ENCODE assay signal across 10 cellular contexts in the genomic region with DNA sequence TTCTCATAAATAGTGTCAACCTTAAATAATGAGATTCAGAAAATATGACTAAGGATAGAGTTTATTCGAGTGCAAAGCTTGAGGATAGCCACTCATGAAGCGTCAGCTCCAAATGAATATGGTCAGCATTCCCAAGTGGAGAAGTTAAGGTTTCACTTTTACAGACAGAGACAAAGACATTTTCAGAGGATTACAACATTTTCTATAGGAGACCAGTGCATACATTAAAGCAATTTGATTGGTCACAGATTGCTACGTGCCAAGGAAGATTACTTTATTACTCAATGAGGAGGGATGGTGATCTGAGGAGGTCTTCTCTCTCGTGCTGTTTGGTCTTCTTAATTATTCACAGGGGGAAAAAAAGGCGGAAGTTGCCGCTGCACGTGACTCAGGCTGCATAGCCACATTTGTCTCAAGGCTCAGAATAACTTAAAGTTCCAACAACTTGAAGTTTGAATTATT.
DNase-seq lines count a peak whose midpoint lies in the region; ATAC-seq and TF ChIP-seq lines count a peak whose summit lies in the region.
"Had no signal": no experiment of that assay in that cellular context is flagged by ENCODE, and none has a peak within 500 bp of the region (broad histone marks: within the 10 kb centered on the region; RNA-seq: fewer than 3 reads in every experiment).

No MANE protein-coding gene starts in this region.

- no peak overlapping the region for H3K27ac Mint-ChIP-seq in glutamatergic neuron (ENCODE audit: unreplicated experiment)

- no peaks in the 10 kb centered on the region for H3K9me2 ChIP-seq in SU-DHL-6 (replicated peaks; ENCODE audit: insufficient read depth, low read length)

- no peaks in the 10 kb centered on the region for H3K9me3 Mint-ChIP-seq in glutamatergic neuron (ENCODE audit: unreplicated experiment)

- H3K4me3 ChIP-seq in SU-DHL-6 (ENCODE audit: insufficient read depth, low read length, poor library complexity, severe bottlenecking) (no peak overlapping the region), gastroesophageal sphincter (peak overlapping the region; percentile 33 to 60), suprapubic skin (peak overlapping the region; percentile 12)

- peaks cover 5 to 32% (median 7%) of the 10 kb centered on the region in 3 donors for H3K4me1 ChIP-seq in gastroesophageal sphincter
- peaks cover 16% of the 10 kb centered on the region for H3K4me1 ChIP-seq in suprapubic skin

- peak; percentile 63 for ATAC-seq in gastroesophageal sphincter

- peak overlapping the region; percentile 13 for H3K4me2 ChIP-seq in SU-DHL-6 (ENCODE audit: low read depth, low read length, poor library complexity, severe bottlenecking)

- no peaks in the 10 kb centered on the region for H4K20me1 ChIP-seq in SU-DHL-6 (ENCODE audit: low read depth, low read length)

- 8 to 9% methylated on average over 7 of the region's 7 CpGs for whole genome bisulfite sequencing in gastroesophageal sphincter (ENCODE audit: low coverage in 1 of 2), 2 donors
- WGBS in suprapubic skin = 23% methylated on average over 7 of the region's 7 CpGs

- H3K27ac ChIP-seq in SU-DHL-6 (ENCODE audit: low read depth, low read length) (no peak overlapping the region), gastroesophageal sphincter (peak overlapping the region; percentile 40 to 71 (median 60)), suprapubic skin (no peak overlapping the region)
- H3K27ac ChIP-seq: VCaP had no signal

- H3K27me3 Mint-ChIP-seq in glutamatergic neuron (ENCODE audit: unreplicated experiment) = no peaks in the 10 kb centered on the region

- TF ChIP-seq EP300 in gastroesophageal sphincter (IDR thresholded peaks at IDR 0.05) (no peak), suprapubic skin (IDR thresholded peaks at IDR 0.05) (no peak)

- no peaks in the 10 kb centered on the region for H3K36me3 ChIP-seq in SU-DHL-6 (ENCODE audit: low read length)
- no peaks in the 10 kb centered on the region for H3K36me3 ChIP-seq in gastroesophageal sphincter
- H3K36me3 ChIP-seq in suprapubic skin = no peaks in the 10 kb centered on the region

- H3K36me3 Mint-ChIP-seq in glutamatergic neuron (ENCODE audit: unreplicated experiment) = no peaks in the 10 kb centered on the region

- H3K79me2 ChIP-seq in SU-DHL-6 (ENCODE audit: insufficient read depth, low read length) = no peaks in the 10 kb centered on the region

- H3K4me3 Mint-ChIP-seq in glutamatergic neuron (ENCODE audit: unreplicated experiment) = no peak overlapping the region

- no peaks in the 10 kb centered on the region for H3K4me1 Mint-ChIP-seq in glutamatergic neuron (ENCODE audit: low read depth, unreplicated experiment)

- no peak for TF ChIP-seq CTCF in SU-DHL-6 (IDR thresholded peaks at IDR 0.05; ENCODE audit: insufficient read depth, low read length, poor library complexity, severe bottlenecking)
- no peak for TF ChIP-seq CTCF in gastroesophageal sphincter (IDR thresholded peaks at IDR 0.05)
- no peak for TF ChIP-seq CTCF in suprapubic skin (IDR thresholded peaks at IDR 0.05)
- no peak for TF ChIP-seq CTCF in glutamatergic neuron (IDR thresholded peaks at IDR 0.05; ENCODE audit: partially characterized antibody, unreplicated experiment)

- H2AFZ ChIP-seq in SU-DHL-6 (ENCODE audit: low read depth, low read length, severe bottlenecking) = no peak overlapping the region

- TF ChIP-seq POLR2A in gastroesophageal sphincter (IDR thresholded peaks at IDR 0.05) = no peak
- no peak for TF ChIP-seq POLR2A in suprapubic skin (IDR thresholded peaks at IDR 0.05)

- no peak overlapping the region for H3K9ac ChIP-seq in SU-DHL-6 (ENCODE audit: low read length)

- H3K9me3 ChIP-seq in SU-DHL-6 (ENCODE audit: insufficient read depth, low read length) (no peaks in the 10 kb centered on the region), gastroesophageal sphincter (no peaks in the 10 kb centered on the region), suprapubic skin (no peaks in the 10 kb centered on the region)

- no peaks in the 10 kb centered on the region for H3K27me3 ChIP-seq in SU-DHL-6 (ENCODE audit: low read length)
- no peaks in the 10 kb centered on the region for H3K27me3 ChIP-seq in gastroesophageal sphincter
- no peaks in the 10 kb centered on the region for H3K27me3 ChIP-seq in suprapubic skin

- H3F3A ChIP-seq in SU-DHL-6 (ENCODE audit: insufficient read depth) = no peaks in the 10 kb centered on the region

- DNase-seq in HT-29 (ENCODE audit: low spot score) (peak; percentile 7), suprapubic skin (ENCODE audit: low spot score in 2 of 2) (no peak), NCI-H2196 (lab: John Stamatoyannopoulos, UW; ENCODE audit: unreplicated experiment) (no peak), NCI-H1436 treated with DMSO at 0.1 percent for 48 hours (lab: John Stamatoyannopoulos, UW) (no peak), glutamatergic neuron (no peak)
- DNase-seq: amniotic stem cell, KG1 had no signal

Comparison
In these comparisons a context has a peak if more than half of its experiments do, and no peak if none do; other contexts are left out.
1. H3K27ac ChIP-seq: peak in gastroesophageal sphincter (4 of 4); none in SU-DHL-6 (single experiment) and suprapubic skin (single experiment).